ENCODE assay signal across 5 cellular contexts in genomic region chr11:308740-309557, GRCh38. TPM values are rescaled to one million over a fixed set of nuclear protein-coding genes. Genes with fewer than 3 reads are reported as not detected.
A peak's percentile ranks its signal among the peaks of the same experiment; 100 is the strongest.
DNase-seq lines count a peak whose midpoint lies in the region; ATAC-seq and TF ChIP-seq lines count a peak whose summit lies in the region.
"Not testable (repeated sequence)": the region's sequence is repeated elsewhere in the genome, so short reads cannot be mapped to it uniquely, and the experiment has no call there.

No MANE protein-coding gene starts in this region.

- peak overlapping the region; percentile 92 for H3K4me3 Mint-ChIP-seq in activated CD8-positive, alpha-beta T cell treated with anti-CD3 and anti-CD28 coated beads for 36 hours
- H3K4me3 Mint-ChIP-seq in immature natural killer cell (peak overlapping the region; percentile 90 to 99 (median 92)), progenitor cell of endocrine pancreas (ENCODE audit: low read depth) (peak overlapping the region; percentile 77)

- not testable (repeated sequence) for DNase-seq in HL-60 (ENCODE audit: low read depth in 1 of 2, low spot score in 1 of 2); colonic mucosa; progenitor cell of endocrine pancreas (ENCODE audit: low spot score, unreplicated experiment)
- peak; percentile 47 for DNase-seq in activated CD8-positive, alpha-beta T cell treated with anti-CD3 and anti-CD28 coated beads for 36 hours
- DNase-seq in immature natural killer cell, result peak in 2 of 3 donors; percentile 42 to 43

- not testable (repeated sequence) for H3K27me3 Mint-ChIP-seq in activated CD8-positive, alpha-beta T cell treated with anti-CD3 and anti-CD28 coated beads for 36 hours
- H3K27me3 Mint-ChIP-seq in immature natural killer cell (ENCODE audit: low read depth in 3 of 3) (peaks cover 2 to 28% (median 5%) of the 10 kb centered on the region in 3 donors), progenitor cell of endocrine pancreas (peaks cover 33% of the 10 kb centered on the region)

- POLR2A ChIA-PET in activated CD8-positive, alpha-beta T cell treated with anti-CD3 and anti-CD28 coated beads for 36 hours (lab: Charles Lee), result interaction anchor here (0.6 to 1.3 kb wide), 7 partner anchors 8 to 47 kb away, joined by 3 to 7 read pairs (median 3); no protein-coding TSS in a partner anchor

- CTCF ChIA-PET in activated CD8-positive, alpha-beta T cell treated with anti-CD3 and anti-CD28 coated beads for 36 hours (lab: Charles Lee), result interaction anchor here (1.1 to 6.4 kb wide), 6 partner anchors 9 to 102 kb away, joined by 4 to 44 read pairs (median 4); partner anchors contain the start of genes BET1L, IFITM5, NLRP6 and RIC8A

- H3K4me1 Mint-ChIP-seq in activated CD8-positive, alpha-beta T cell treated with anti-CD3 and anti-CD28 coated beads for 36 hours (ENCODE audit: low read depth), result peaks cover 41% of the 10 kb centered on the region
- peaks cover 69 to 72% of the 10 kb centered on the region in 2 donors for H3K4me1 Mint-ChIP-seq in immature natural killer cell
- peaks cover 31% of the 10 kb centered on the region for H3K4me1 Mint-ChIP-seq in progenitor cell of endocrine pancreas (ENCODE audit: low read depth)

- intact Hi-C loops in activated CD8-positive, alpha-beta T cell treated with anti-CD3 and anti-CD28 coated beads for 36 hours (cut with micrococcal nuclease), result not testable (repeated sequence)
- intact Hi-C loops in colonic mucosa (cut with DNase I), result loop anchor here (5.0 kb wide), 1 partner anchor 48 kb away; no protein-coding TSS in a partner anchor

- ATAC-seq in activated CD8-positive, alpha-beta T cell treated with anti-CD3 and anti-CD28 coated beads for 36 hours, result peak; percentile 4

- peak overlapping the region; percentile 62 to 71 for H3K9ac ChIP-seq in colonic mucosa (ENCODE audit: low read depth in 2 of 2, low read length in 2 of 2)

- not testable (repeated sequence) for H3K9me3 Mint-ChIP-seq in activated CD8-positive, alpha-beta T cell treated with anti-CD3 and anti-CD28 coated beads for 36 hours; immature natural killer cell; progenitor cell of endocrine pancreas (ENCODE audit: low read depth)

- not testable (repeated sequence) for H3K27me3 ChIP-seq in HL-60 (ENCODE audit: insufficient read depth, poor library complexity, severe bottlenecking); colonic mucosa

- peaks cover 21% of the 10 kb centered on the region for H3K36me3 Mint-ChIP-seq in activated CD8-positive, alpha-beta T cell treated with anti-CD3 and anti-CD28 coated beads for 36 hours (ENCODE audit: low read depth)
- not testable (repeated sequence) for H3K36me3 Mint-ChIP-seq in immature natural killer cell; progenitor cell of endocrine pancreas (ENCODE audit: insufficient read depth)

- not testable (repeated sequence) for H3K9me3 ChIP-seq in colonic mucosa

- TF ChIP-seq CTCF in HL-60 (IDR thresholded peaks at IDR 0.05; ENCODE audit: insufficient read depth, low read length); activated CD8-positive, alpha-beta T cell treated with anti-CD3 and anti-CD28 coated beads for 36 hours (IDR thresholded peaks at IDR 0.05); colonic mucosa (IDR thresholded peaks at IDR 0.05); progenitor cell of endocrine pancreas (IDR thresholded peaks at IDR 0.05; ENCODE audit: unreplicated experiment): not testable (repeated sequence)

- peak overlapping the region; percentile 43; the same call in 1 of the 2 replicates for H3K27ac ChIP-seq in HL-60 (replicated peaks)
- H3K27ac ChIP-seq in colonic mucosa, result peak overlapping the region; percentile 78

- not testable (repeated sequence) for H3K4me3 ChIP-seq in HL-60 (replicated peaks; ENCODE audit: insufficient read depth, low read length)
- peak overlapping the region; percentile 33 for H3K4me3 ChIP-seq in colonic mucosa

- H3K4me1 ChIP-seq in colonic mucosa, result not testable (repeated sequence)

- H3K36me3 ChIP-seq in colonic mucosa, result not testable (repeated sequence)

- H3K27ac Mint-ChIP-seq in activated CD8-positive, alpha-beta T cell treated with anti-CD3 and anti-CD28 coated beads for 36 hours, result peak overlapping the region; percentile 93
- H3K27ac Mint-ChIP-seq in immature natural killer cell, result peak overlapping the region; percentile 95 to 97 (median 97)
- peak overlapping the region; percentile 18 for H3K27ac Mint-ChIP-seq in progenitor cell of endocrine pancreas

RNA-seq across cellular contexts. Expression of gene IFITM2, which starts 1.3 kb away (rescaled TPM):
- 100 to 1,000 TPM; 540 to 549 TPM for total RNA-seq in activated CD8-positive, alpha-beta T cell treated with anti-CD3 and anti-CD28 coated beads for 36 hours
- total RNA-seq in colonic mucosa (100 to 1,000 TPM in 1 of 2 donors, 10 to 100 TPM in 1; 74.1 to 115 TPM), progenitor cell of endocrine pancreas (33.2 and 33.5 TPM in 2 replicates)
- polyA plus RNA-seq in immature natural killer cell, result 1,000 to 10,000 TPM; 4,348 to 7,867 (median 6,958) TPM

RNA-seq across cellular contexts. Expression of gene IFITM1, which starts 4.9 kb away (rescaled TPM):
- total RNA-seq in activated CD8-positive, alpha-beta T cell treated with anti-CD3 and anti-CD28 coated beads for 36 hours, result 100 to 1,000 TPM; 296 to 304 TPM
- 100 to 1,000 TPM in 1 of 2 donors, 10 to 100 TPM in 1; 63.3 to 101 TPM for total RNA-seq in colonic mucosa
- 1,000 to 10,000 TPM; 2,792 to 4,533 (median 3,562) TPM for polyA plus RNA-seq in immature natural killer cell
- 2.3 TPM in 2 replicates for total RNA-seq in progenitor cell of endocrine pancreas

RNA-seq across cellular contexts. Expression of gene IFITM5, which starts 9.6 kb away (rescaled TPM):
- total RNA-seq in activated CD8-positive, alpha-beta T cell treated with anti-CD3 and anti-CD28 coated beads for 36 hours, result not detected
- total RNA-seq in colonic mucosa (not detected), progenitor cell of endocrine pancreas (not detected in 2 replicates)
- not detected for polyA plus RNA-seq in immature natural killer cell

RNA-seq across cellular contexts. Expression of gene IFITM3, which starts 11.7 kb away (rescaled TPM):
- 10 to 100 TPM; 52.8 to 58.0 TPM for total RNA-seq in activated CD8-positive, alpha-beta T cell treated with anti-CD3 and anti-CD28 coated beads for 36 hours
- total RNA-seq in colonic mucosa (100 to 1,000 TPM; 132 to 160 TPM), progenitor cell of endocrine pancreas (99.3 and 105 TPM in 2 replicates)
- 100 to 1,000 TPM; 138 to 675 (median 423) TPM for polyA plus RNA-seq in immature natural killer cell

RNA-seq across cellular contexts. Expression of gene PGGHG, which starts 20.0 kb away (rescaled TPM):
- total RNA-seq in activated CD8-positive, alpha-beta T cell treated with anti-CD3 and anti-CD28 coated beads for 36 hours, result 100 to 1,000 TPM; 298 to 308 TPM
- 10 to 100 TPM; 10.6 to 12.9 TPM for total RNA-seq in colonic mucosa
- 10 to 100 TPM in 2 of 3 donors, 1 to 10 TPM in 1; 8.1 to 17.4 (median 11.4) TPM for polyA plus RNA-seq in immature natural killer cell
- 67.0 and 74.7 TPM in 2 replicates for total RNA-seq in progenitor cell of endocrine pancreas

Comparison
In these comparisons a context has a peak if more than half of its experiments do, and no peak if none do; other contexts are left out.
1. H3K27ac Mint-ChIP-seq: peak in every context shown above with its lines; median percentile 97 in immature natural killer cell; 93 in activated CD8-positive, alpha-beta T cell treated with anti-CD3 and anti-CD28 coated beads for 36 hours; 18 in progenitor cell of endocrine pancreas.
2. RNA of gene IFITM2, which starts 1.3 kb away (total RNA-seq): 540 to 549 TPM in activated CD8-positive, alpha-beta T cell treated with anti-CD3 and anti-CD28 coated beads for 36 hours; 74.1 to 115 TPM in colonic mucosa and 33.2 to 33.5 TPM in progenitor cell of endocrine pancreas; every median in the first group is over 4 times any median in the second.
3. RNA of gene IFITM1, which starts 4.9 kb away (total RNA-seq): 296 to 304 TPM in activated CD8-positive, alpha-beta T cell treated with anti-CD3 and anti-CD28 coated beads for 36 hours and 63.3 to 101 TPM in colonic mucosa; 2.3 TPM in progenitor cell of endocrine pancreas; every median in the first group is over 10 times any median in the second.
4. Peak in every context shown above with its lines, with median percentiles within 50 percentile points of each other: H3K4me3 Mint-ChIP-seq.